ENCODE assay signal across 8 cellular contexts in the genomic region with DNA sequence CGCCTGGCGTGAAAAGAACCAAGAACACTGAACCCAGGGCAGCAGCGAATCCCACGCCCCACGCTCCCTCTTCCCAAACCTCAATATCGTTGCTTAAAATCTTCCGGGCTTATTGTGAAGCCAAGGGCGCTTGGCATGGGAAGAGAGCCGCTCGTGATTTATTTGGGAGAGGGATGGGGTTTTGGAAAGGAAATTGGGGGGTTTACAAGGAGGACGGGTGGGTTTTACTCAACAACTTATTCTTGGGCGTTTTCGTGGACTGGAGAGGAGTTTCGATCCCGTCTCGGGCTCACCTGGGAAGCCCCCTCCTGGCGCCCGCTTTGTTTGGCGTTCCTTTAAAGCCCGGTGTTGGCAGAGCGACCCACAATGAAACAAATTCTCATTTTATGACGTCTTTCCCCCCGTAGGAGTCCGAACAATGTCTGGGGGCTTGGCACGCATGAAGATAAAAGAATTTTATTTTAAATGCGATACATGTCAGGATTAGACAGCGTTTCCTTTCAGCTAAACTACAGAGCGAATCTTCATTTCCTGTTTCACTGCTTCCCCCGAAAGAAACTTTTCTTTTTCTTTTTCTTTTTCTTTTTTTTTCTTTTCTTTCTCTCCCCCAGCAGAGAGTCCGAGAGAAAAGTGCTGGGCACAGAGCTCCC.
DNase-seq lines count a peak whose midpoint lies in the region; ATAC-seq and TF ChIP-seq lines count a peak whose summit lies in the region.

No MANE protein-coding gene starts in this region.

- H4K20me1 ChIP-seq in DOHH2 (ENCODE audit: control insufficient read depth, insufficient read depth, low read depth, low read length): no peaks in the 10 kb centered on the region

- H3K4me3 ChIP-seq in DOHH2 (ENCODE audit: low read length): peak overlapping the region; percentile 73
- H3K4me3 ChIP-seq in iPS-18a (ENCODE audit: low read length): peak overlapping the region; percentile 76
- peak overlapping the region; percentile 61 to 67 (median 64) for H3K4me3 ChIP-seq in subcutaneous abdominal adipose tissue (ENCODE audit: low read depth in 1 of 5, low read length in 5 of 5)

- no peaks in the 10 kb centered on the region for H3K36me3 Mint-ChIP-seq in T-cell

- H3K9ac ChIP-seq in iPS-18a (ENCODE audit: low read length) (peak overlapping the region; percentile 73), subcutaneous abdominal adipose tissue (ENCODE audit: low read length in 5 of 5) (peak overlapping the region in 3 of 5 donors; percentile 33 to 62 (median 53))

- peaks cover 56 to 73% of the 10 kb centered on the region in 2 donors for H3K27me3 Mint-ChIP-seq in T-cell

- peak overlapping the region; percentile 47 to 77 for H3K27ac Mint-ChIP-seq in T-cell

- H3K27me3 ChIP-seq in DOHH2 (ENCODE audit: control insufficient read depth, low read length) (peaks cover 55% of the 10 kb centered on the region), iPS-18a (ENCODE audit: control insufficient read depth, insufficient read depth, low read length) (peaks cover 31% of the 10 kb centered on the region), subcutaneous abdominal adipose tissue (ENCODE audit: control insufficient read depth in 5 of 5, insufficient read depth in 4 of 5, low read length in 5 of 5) (peaks cover 12 to 48% (median 25%) of the 10 kb centered on the region in 5 donors)

- H3K4me3 Mint-ChIP-seq in T-cell: peak overlapping the region; percentile 83 to 87 (median 87)

- H3K27ac ChIP-seq in DOHH2 (ENCODE audit: low read depth, low read length): no peak overlapping the region
- no peak overlapping the region for H3K27ac ChIP-seq in iPS-18a (ENCODE audit: low read length)
- peak overlapping the region; percentile 47 for H3K27ac ChIP-seq in subcutaneous abdominal adipose tissue (ENCODE audit: low read depth, low read length)

- 0 out of 2 replicates have a peak, but pooled peaks cover 2% of the 10 kb centered on the region for H3F3A ChIP-seq in DOHH2 (ENCODE audit: control insufficient read depth, insufficient read depth)

- CTCF ChIA-PET in T-cell (lab: Charles Lee): interaction anchor here (0.6 to 3.6 kb wide), 5 partner anchors 177 to 1952 kb away, joined by 3 to 30 read pairs (median 3); a partner anchor contains a TSS

- no peaks in the 10 kb centered on the region for H3K36me3 ChIP-seq in DOHH2 (ENCODE audit: control insufficient read depth, low read length)
- H3K36me3 ChIP-seq in iPS-18a (ENCODE audit: control insufficient read depth, low read depth, low read length): no peaks in the 10 kb centered on the region
- H3K36me3 ChIP-seq in subcutaneous abdominal adipose tissue (ENCODE audit: control insufficient read depth in 5 of 5, insufficient read depth in 5 of 5, low read length in 5 of 5): no peaks in the 10 kb centered on the region

- H3K4me2 ChIP-seq in DOHH2 (ENCODE audit: low read length): peak overlapping the region; percentile 86

- H3K9me3 ChIP-seq in DOHH2 (ENCODE audit: control insufficient read depth, insufficient read depth, low read length) (no peaks in the 10 kb centered on the region), iPS-18a (ENCODE audit: control insufficient read depth, low read depth, low read length) (no peaks in the 10 kb centered on the region), subcutaneous abdominal adipose tissue (ENCODE audit: control insufficient read depth in 5 of 5, low read length in 5 of 5) (no peaks in the 10 kb centered on the region)

- H3K79me2 ChIP-seq in DOHH2 (ENCODE audit: control insufficient read depth, low read length): no peaks in the 10 kb centered on the region

- TF ChIP-seq CTCF in DOHH2 (IDR thresholded peaks at IDR 0.05; ENCODE audit: low read depth, low read length, poor library complexity, severe bottlenecking): no peak

- H3K4me1 Mint-ChIP-seq in T-cell: peaks cover 21 to 29% (median 28%) of the 10 kb centered on the region in 3 donors

- peak in 2 of 34 experiments; percentile 7 to 24 for DNase-seq in T-cell
- no peak for DNase-seq in COR-L47 (lab: John Stamatoyannopoulos, UW)
- no peak for DNase-seq in AG20443 (ENCODE audit: low spot score)
- DNase-seq in NCI-H345 treated with DMSO at 0.1 percent for 48 hours (lab: John Stamatoyannopoulos, UW; ENCODE audit: unreplicated experiment): no peak

- no peaks in the 10 kb centered on the region for H3K9me2 ChIP-seq in DOHH2 (replicated peaks; ENCODE audit: control insufficient read depth, low read length)

- H3K4me1 ChIP-seq in DOHH2 (ENCODE audit: control insufficient read depth, low read length): peaks cover 19% of the 10 kb centered on the region
- peaks cover 21% of the 10 kb centered on the region for H3K4me1 ChIP-seq in iPS-18a (ENCODE audit: control insufficient read depth, low read depth, low read length)
- H3K4me1 ChIP-seq in subcutaneous abdominal adipose tissue (ENCODE audit: control insufficient read depth in 5 of 5, insufficient read depth in 5 of 5, low read length in 5 of 5): peaks cover 0 to 18% (median 16%) of the 10 kb centered on the region in 5 donors

- POLR2A ChIA-PET in T-cell (lab: Charles Lee): interaction anchor here in 1 of 2 donors (0.6 kb wide), 1 partner anchor 1455 kb away, joined by 4 read pairs; a partner anchor contains a TSS

- peak; percentile 0 for ATAC-seq in GM21619 (IDR thresholded peaks at IDR 0.05; ENCODE audit: unreplicated experiment)
- peak in 3 of 4 experiments; percentile 14 to 61 (median 28) for ATAC-seq in T-cell (replicated peaks in 1 of 4)

- H3K9me3 Mint-ChIP-seq in T-cell: no peaks in the 10 kb centered on the region
